Comparison of ENCODE assay signal across 4 cellular contexts in the genomic region with DNA sequence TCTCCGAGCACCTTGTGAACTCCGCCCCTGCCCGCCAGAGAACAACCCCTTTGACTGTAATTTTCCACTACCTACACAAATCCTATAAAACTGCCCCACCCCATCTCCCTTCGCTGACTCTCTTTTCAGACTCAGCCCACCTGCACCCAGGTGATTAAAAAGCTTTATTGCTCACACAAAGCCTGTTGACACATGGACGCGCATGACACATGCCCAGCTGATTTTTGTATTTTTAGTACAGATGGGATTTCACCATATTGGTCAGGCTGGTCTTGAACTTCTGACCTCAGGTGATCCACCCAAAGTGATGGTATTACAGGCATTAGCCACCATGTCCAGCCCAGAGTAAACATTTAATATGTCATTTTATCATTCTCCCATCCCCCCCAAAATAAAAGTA.
DNase-seq lines count a peak whose midpoint lies in the region; ATAC-seq and TF ChIP-seq lines count a peak whose summit lies in the region.
"Not testable (repeated sequence)": the region's sequence is repeated elsewhere in the genome, so short reads cannot be mapped to it uniquely, and the experiment has no call there.

No MANE protein-coding gene starts in this region.

- not testable (repeated sequence) for H3K4me1 Mint-ChIP-seq in endodermal cell

- ATAC-seq in RWPE2 (ENCODE audit: low read depth): peak; percentile 51; the same call in 1 of the 3 replicates
- ATAC-seq in esophagus mucosa: peak; percentile 85

- H3K36me3 Mint-ChIP-seq in endodermal cell (ENCODE audit: low read depth): peaks cover 11% of the 10 kb centered on the region

- H3K27me3 ChIP-seq in RWPE2 (ENCODE audit: insufficient read depth, poor library complexity, severe bottlenecking); endodermal cell (ENCODE audit: control insufficient read depth, insufficient read depth, low read length, poor library complexity, severe bottlenecking): not testable (repeated sequence)

- H3K9me3 ChIP-seq in RWPE2 (ENCODE audit: severe bottlenecking): not testable (repeated sequence)
- peaks cover 28% of the 10 kb centered on the region for H3K9me3 ChIP-seq in endodermal cell (ENCODE audit: control insufficient read depth, low read length)

- H3K27ac Mint-ChIP-seq in endodermal cell: not testable (repeated sequence)

- H3K4me1 ChIP-seq in RWPE2 (ENCODE audit: insufficient read depth, poor library complexity, severe bottlenecking); endodermal cell (ENCODE audit: control insufficient read depth, insufficient read depth, low read length): not testable (repeated sequence)

- H3K9ac ChIP-seq in endodermal cell (ENCODE audit: extremely low read depth, low read length, poor library complexity, severe bottlenecking): not testable (repeated sequence)

- not testable (repeated sequence) for H3K9me3 Mint-ChIP-seq in endodermal cell

- H3K4me3 ChIP-seq in RWPE2 (ENCODE audit: severe bottlenecking): not testable (repeated sequence)
- peak overlapping the region; percentile 29 for H3K4me3 ChIP-seq in endodermal cell (ENCODE audit: low read length)

- H3K4me3 Mint-ChIP-seq in endodermal cell: not testable (repeated sequence)

- not testable (repeated sequence) for H3K27ac ChIP-seq in RWPE2 (ENCODE audit: poor library complexity, severe bottlenecking); endodermal cell (ENCODE audit: low read depth, low read length)

- not testable (repeated sequence) for H3K36me3 ChIP-seq in RWPE2 (ENCODE audit: low read depth); endodermal cell (ENCODE audit: control insufficient read depth, insufficient read depth, low read length)

- TF ChIP-seq CTCF in RWPE2 (IDR thresholded peaks at IDR 0.05; ENCODE audit: poor library complexity, severe bottlenecking); endodermal cell (conservative IDR thresholded peaks at IDR 0.05): not testable (repeated sequence)

- not testable (repeated sequence) for H3K27me3 Mint-ChIP-seq in endodermal cell (ENCODE audit: insufficient read depth)

- DNase-seq in NCI-H69 (lab: John Stamatoyannopoulos, UW): peak; percentile 5
- not testable (repeated sequence) for DNase-seq in RWPE2 (ENCODE audit: low spot score); endodermal cell

- WGBS in endodermal cell (ENCODE audit: insufficient coverage in 1 of 2, insufficient read length in 1 of 2), 2 experiments: 83 to 95% methylated on average over 2 to 6 of the region's 6 CpGs
